In the genomic region with DNA sequence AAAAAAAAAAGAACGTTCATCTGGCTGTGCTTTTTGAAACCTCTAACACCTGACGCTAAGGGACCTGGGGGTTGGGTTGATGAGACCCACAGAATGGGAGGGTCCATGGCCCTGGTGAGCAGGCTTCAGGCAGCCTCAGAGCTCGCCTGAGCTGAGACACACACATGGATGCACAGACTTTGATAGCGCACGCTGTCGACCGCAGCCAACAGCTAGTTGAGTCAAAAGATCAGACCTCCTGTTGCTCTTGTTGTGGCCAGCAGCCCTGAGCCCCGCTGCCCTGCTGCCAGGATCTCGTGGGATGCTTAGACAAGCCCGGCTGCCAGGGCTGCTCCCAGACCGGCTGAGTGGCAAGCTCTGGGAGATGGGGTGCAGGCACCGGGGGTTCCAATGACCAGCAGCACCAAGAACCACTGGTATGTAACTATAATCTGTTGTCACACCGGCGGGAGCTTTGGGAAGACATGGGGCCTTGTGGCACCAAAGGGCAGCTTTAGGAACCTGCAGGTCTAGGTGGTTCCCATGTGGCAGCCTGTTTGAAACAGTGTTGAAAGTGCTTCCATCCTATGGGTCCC, we compare ENCODE assay signal across 20 cellular contexts. TPM values are rescaled to one million over a fixed set of nuclear protein-coding genes. Genes with fewer than 3 reads are reported as not detected.
A peak's percentile ranks its signal among the peaks of the same experiment; 100 is the strongest.
DNase-seq lines count a peak whose midpoint lies in the region; ATAC-seq lines count a peak whose summit lies in the region.
"Had no signal": no experiment of that assay in that cellular context is flagged by ENCODE, and none has a peak within 500 bp of the region (broad histone marks: within the 10 kb centered on the region; RNA-seq: fewer than 3 reads in every experiment).

No MANE protein-coding gene starts in this region.

- H3K4me1 Mint-ChIP-seq in activated naive CD8-positive, alpha-beta T cell treated with anti-CD3 and anti-CD28 coated beads, Interleukin-2, amount 10 ng/mL, durations not matched to agents 7 days and 5 days = peaks cover 57% of the 10 kb centered on the region
- H3K4me1 Mint-ChIP-seq in naive thymus-derived CD8-positive, alpha-beta T cell = peaks cover 11 to 38% (median 19%) of the 10 kb centered on the region in 4 donors
- H3K4me1 Mint-ChIP-seq in activated naive CD4-positive, alpha-beta T cell treated with anti-CD3 and anti-CD28 coated beads, Interleukin-2, amount 10 ng/mL, durations not matched to agents 7 days and 5 days = peaks cover 53% of the 10 kb centered on the region

- no peaks in the 10 kb centered on the region for H3K27me3 Mint-ChIP-seq in activated naive CD8-positive, alpha-beta T cell treated with anti-CD3 and anti-CD28 coated beads, Interleukin-2, amount 10 ng/mL, durations not matched to agents 7 days and 5 days
- H3K27me3 Mint-ChIP-seq in naive thymus-derived CD8-positive, alpha-beta T cell = no peaks in the 10 kb centered on the region
- no peaks in the 10 kb centered on the region for H3K27me3 Mint-ChIP-seq in activated naive CD4-positive, alpha-beta T cell treated with anti-CD3 and anti-CD28 coated beads, Interleukin-2, amount 10 ng/mL, durations not matched to agents 7 days and 5 days

- peak; percentile 48 for DNase-seq in activated naive CD8-positive, alpha-beta T cell treated with anti-CD3 and anti-CD28 coated beads, Interleukin-2, amount 10 ng/mL, durations not matched to agents 7 days and 5 days
- peak in 1 of 10 donors; percentile 50 for DNase-seq in naive thymus-derived CD8-positive, alpha-beta T cell
- DNase-seq in activated naive CD4-positive, alpha-beta T cell treated with anti-CD3 and anti-CD28 coated beads, Interleukin-2, amount 10 ng/mL, durations not matched to agents 7 days and 5 days = no peak
- DNase-seq in cerebellar nuclear complex (lab: John Stamatoyannopoulos, UW) = no peak
- DNase-seq: ACHN, AML-193, DMS79 treated with DMSO at 0.1 percent for 48 hours, Kasumi-1, MG63, NCI-H1048, NCI-H1436, NCI-H1930, NCI-H226, NCI-H526, PC-3, RPMI8226, SHP77 treated with DMSO at 0.1 percent for 48 hours had no signal

- peaks cover 74% of the 10 kb centered on the region for H3K4me1 ChIP-seq in BLaER1
- peaks cover 45 to 71% (median 65%) of the 10 kb centered on the region in 10 experiments for H3K4me1 ChIP-seq in BLaER1 treated with 17β-estradiol and CSF1 and Interleukin-3, amounts not matched to agents 10 nM and 100 nM

- H3K4me2 ChIP-seq in BLaER1 = peak overlapping the region; percentile 57
- H3K4me2 ChIP-seq in BLaER1 treated with 17β-estradiol and CSF1 and Interleukin-3, amounts not matched to agents 10 nM and 100 nM = peak overlapping the region in 8 of 11 experiments; percentile 10 to 45 (median 24); a peak in 14 of 22 replicates

- POLR2A ChIA-PET in activated naive CD8-positive, alpha-beta T cell treated with anti-CD3 and anti-CD28 coated beads, Interleukin-2, amount 10 ng/mL, durations not matched to agents 7 days and 5 days (lab: Charles Lee) = interaction anchor here (0.7 to 2.6 kb wide), 5 partner anchors 9 to 1164 kb away, joined by 3 to 11 read pairs (median 4); a partner anchor contains a TSS
- POLR2A ChIA-PET in naive thymus-derived CD8-positive, alpha-beta T cell (lab: Charles Lee) = interaction anchor here (0.7 to 1.5 kb wide), 3 partner anchors 11 to 83 kb away, joined by 3 to 10 read pairs (median 5); no protein-coding TSS in a partner anchor

- CTCF ChIA-PET in activated naive CD4-positive, alpha-beta T cell treated with anti-CD3 and anti-CD28 coated beads, Interleukin-2, amount 10 ng/mL, durations not matched to agents 7 days and 5 days (lab: Charles Lee) = interaction anchor here (1.8 kb wide), 1 partner anchor 11 kb away, joined by 6 read pairs; no protein-coding TSS in a partner anchor

- peaks cover 40% of the 10 kb centered on the region for H3K36me3 Mint-ChIP-seq in activated naive CD8-positive, alpha-beta T cell treated with anti-CD3 and anti-CD28 coated beads, Interleukin-2, amount 10 ng/mL, durations not matched to agents 7 days and 5 days
- H3K36me3 Mint-ChIP-seq in naive thymus-derived CD8-positive, alpha-beta T cell = peaks cover 0 to 5% (median 1%) of the 10 kb centered on the region in 3 donors
- H3K36me3 Mint-ChIP-seq in activated naive CD4-positive, alpha-beta T cell treated with anti-CD3 and anti-CD28 coated beads, Interleukin-2, amount 10 ng/mL, durations not matched to agents 7 days and 5 days = peaks cover 52% of the 10 kb centered on the region

- H3K4me3 ChIP-seq in BLaER1 = no peak overlapping the region
- no peak overlapping the region for H3K4me3 ChIP-seq in BLaER1 treated with 17β-estradiol and CSF1 and Interleukin-3, amounts not matched to agents 10 nM and 100 nM
- H3K4me3 ChIP-seq: MG63 had no signal

- H3K27ac Mint-ChIP-seq in activated naive CD8-positive, alpha-beta T cell treated with anti-CD3 and anti-CD28 coated beads, Interleukin-2, amount 10 ng/mL, durations not matched to agents 7 days and 5 days = peak overlapping the region; percentile 81
- peak overlapping the region in 6 of 10 donors; percentile 37 to 76 (median 62) for H3K27ac Mint-ChIP-seq in naive thymus-derived CD8-positive, alpha-beta T cell
- no peak overlapping the region for H3K27ac Mint-ChIP-seq in activated naive CD4-positive, alpha-beta T cell treated with anti-CD3 and anti-CD28 coated beads, Interleukin-2, amount 10 ng/mL, durations not matched to agents 7 days and 5 days

- no peaks in the 10 kb centered on the region for H4K20me1 ChIP-seq in BLaER1
- no peaks in the 10 kb centered on the region for H4K20me1 ChIP-seq in BLaER1 treated with 17β-estradiol and CSF1 and Interleukin-3, amounts not matched to agents 10 nM and 100 nM

- peak; percentile 71 for ATAC-seq in activated naive CD8-positive, alpha-beta T cell treated with anti-CD3 and anti-CD28 coated beads, Interleukin-2, amount 10 ng/mL, durations not matched to agents 7 days and 5 days (ENCODE audit: low read depth)
- peak; percentile 42 to 76 for ATAC-seq in naive thymus-derived CD8-positive, alpha-beta T cell
- ATAC-seq in HG03354 (IDR thresholded peaks at IDR 0.05; ENCODE audit: poor library complexity, severe bottlenecking, unreplicated experiment) = no peak

- no peaks in the 10 kb centered on the region for H3K27me3 ChIP-seq in BLaER1
- H3K27me3 ChIP-seq in BLaER1 treated with 17β-estradiol and CSF1 and Interleukin-3, amounts not matched to agents 10 nM and 100 nM = no peaks in the 10 kb centered on the region
- H3K27me3 ChIP-seq: MG63 had no signal

- peaks cover under 1% of the 10 kb centered on the region; the same call in 1 of the 2 replicates for H3K9me3 ChIP-seq in BLaER1
- peaks cover 0 to 8% (median 2%) of the 10 kb centered on the region in 11 experiments; a peak in 16 of 22 replicates for H3K9me3 ChIP-seq in BLaER1 treated with 17β-estradiol and CSF1 and Interleukin-3, amounts not matched to agents 10 nM and 100 nM (replicated peaks in 1 of 11)
- H3K9me3 ChIP-seq: MG63 had no signal

- H3K27ac ChIP-seq in BLaER1 = no peak overlapping the region
- H3K27ac ChIP-seq in BLaER1 treated with 17β-estradiol and CSF1 and Interleukin-3, amounts not matched to agents 10 nM and 100 nM = no peak overlapping the region

- H3K9me3 Mint-ChIP-seq in activated naive CD8-positive, alpha-beta T cell treated with anti-CD3 and anti-CD28 coated beads, Interleukin-2, amount 10 ng/mL, durations not matched to agents 7 days and 5 days = peaks cover 4% of the 10 kb centered on the region
- peaks cover 0 to 6% (median 2%) of the 10 kb centered on the region in 9 donors for H3K9me3 Mint-ChIP-seq in naive thymus-derived CD8-positive, alpha-beta T cell
- peaks cover 4% of the 10 kb centered on the region for H3K9me3 Mint-ChIP-seq in activated naive CD4-positive, alpha-beta T cell treated with anti-CD3 and anti-CD28 coated beads, Interleukin-2, amount 10 ng/mL, durations not matched to agents 7 days and 5 days

- no peak overlapping the region for H3K9ac ChIP-seq in BLaER1
- no peak overlapping the region for H3K9ac ChIP-seq in BLaER1 treated with 17β-estradiol and CSF1 and Interleukin-3, amounts not matched to agents 10 nM and 100 nM

- H3K4me3 Mint-ChIP-seq in activated naive CD8-positive, alpha-beta T cell treated with anti-CD3 and anti-CD28 coated beads, Interleukin-2, amount 10 ng/mL, durations not matched to agents 7 days and 5 days = peak overlapping the region; percentile 42
- H3K4me3 Mint-ChIP-seq in naive thymus-derived CD8-positive, alpha-beta T cell = peak overlapping the region in 3 of 10 donors; percentile 30 to 65 (median 39)
- H3K4me3 Mint-ChIP-seq in activated naive CD4-positive, alpha-beta T cell treated with anti-CD3 and anti-CD28 coated beads, Interleukin-2, amount 10 ng/mL, durations not matched to agents 7 days and 5 days = no peak overlapping the region

- no peaks in the 10 kb centered on the region for H3K36me3 ChIP-seq in BLaER1
- H3K36me3 ChIP-seq in BLaER1 treated with 17β-estradiol and CSF1 and Interleukin-3, amounts not matched to agents 10 nM and 100 nM = no peaks in the 10 kb centered on the region
- H3K36me3 ChIP-seq: MG63 had no signal

RNA-seq across cellular contexts. Expression of a gene that starts 20.0 kb away (rescaled TPM):
- total RNA-seq in activated naive CD8-positive, alpha-beta T cell treated with anti-CD3 and anti-CD28 coated beads, Interleukin-2, amount 10 ng/mL, durations not matched to agents 7 days and 5 days = 10 to 100 TPM; 95.7 to 98.3 TPM
- 1 to 10 TPM; 7.1 to 8.9 TPM for total RNA-seq in naive thymus-derived CD8-positive, alpha-beta T cell
- 1 to 10 TPM; 3.7 to 6.7 (median 4.6) TPM for polyA plus RNA-seq in naive thymus-derived CD8-positive, alpha-beta T cell

Comparison
In these comparisons a context has a peak if more than half of its experiments do, and no peak if none do; other contexts are left out.
1. RNA of a gene that starts 20.0 kb away (total RNA-seq): 95.7 to 98.3 TPM in activated naive CD8-positive, alpha-beta T cell treated with anti-CD3 and anti-CD28 coated beads, Interleukin-2, amount 10 ng/mL, durations not matched to agents 7 days and 5 days; 7.1 to 8.9 TPM in naive thymus-derived CD8-positive, alpha-beta T cell; every median in the first group is over 4 times any median in the second.